Comparison of ENCODE assay signal across 1 cellular context in genomic region chr14:104719343-104719742, GRCh38.
TF ChIP-seq lines count a peak whose summit lies in the region.

No MANE protein-coding gene starts in this region.

TF ChIP-seq in HepG2, 621 proteins besides CTCF, POLR2A, EP300 and RAD21:
- TF ChIP-seq ZNF350 (CRISPR knock-in tag; IDR thresholded peaks at IDR 0.05; ENCODE audit: borderline replicate concordance, low read depth): no peak
- peak; percentile 66 for TF ChIP-seq AGO2 (optimal IDR thresholded peaks at IDR 0.05; ENCODE audit: low read depth, low read length)
- no peak for TF ChIP-seq IKZF5 (CRISPR knock-in tag; IDR thresholded peaks at IDR 0.05)
TF ChIP-seq in HepG2: peak in this region for 1.
